ENCODE assay signal across 1 cellular context in genomic region chr10:1153805-1154351, GRCh38.
TF ChIP-seq lines count a peak whose summit lies in the region.

No MANE protein-coding gene starts in this region.

TF ChIP-seq in IMR-90, 13 proteins besides CTCF, POLR2A, EP300 and RAD21 (continued from another document):
- no peak for TF ChIP-seq ELK1 (IDR thresholded peaks at IDR 0.05; ENCODE audit: borderline replicate concordance, low read depth, low read length)
